In genomic region chr10:7410800-7411670, GRCh38 we compare ENCODE assay signal across 8 cellular contexts. TPM values are rescaled to one million over a fixed set of nuclear protein-coding genes. Genes with fewer than 3 reads are reported as not detected.
A peak's percentile ranks its signal among the peaks of the same experiment; 100 is the strongest.
DNase-seq lines count a peak whose midpoint lies in the region; ATAC-seq, FAIRE-seq and TF ChIP-seq lines count a peak whose summit lies in the region.

TSS of gene SFMBT2 (minus strand) at chr10:7411034. CDS start at chr10:7381898, 29,136 bp downstream.

- intact Hi-C loops in left lung (cut with DNase I), result loop anchor here in 1 of 2 donors (10.0 kb wide), 1 partner anchor 496 kb away; no protein-coding TSS in a partner anchor

- 0 out of 2 replicates have a peak, but pooled peaks have one; percentile 20 for TF ChIP-seq POLR2A in H54 (IDR thresholded peaks at IDR 0.05; ENCODE audit: low read depth, low read length)

- no peak for FAIRE-seq in H54 (lab: Jason Lieb, UNC)

- DNase-seq in GM03348 (ENCODE audit: low spot score) (peak; percentile 94), H54 (ENCODE audit: insufficient read length, low spot score) (peak; percentile 57), NCI-H1092 (lab: John Stamatoyannopoulos, UW) (peak; percentile 34), dermis microvascular lymphatic vessel endothelial cell (ENCODE audit: low read depth in 2 of 2) (peak; percentile 17 to 44), left lung (peak; percentile 62 to 87), HuH-7.5 (ENCODE audit: low spot score) (no peak)
- DNase-seq in activated CD4-positive, alpha-beta T cell treated with anti-CD3 and anti-CD28 coated beads, Interleukin-2, amount 50 U/mL, for 1 hour, result peak; percentile 60
- DNase-seq in stimulated activated CD4-positive, alpha-beta T cell treated with anti-CD3 and anti-CD28 coated beads, Interleukin-4, amount 100 ng/mL, for 24 hours, result peak; percentile 61

- TF ChIP-seq CTCF in left lung (IDR thresholded peaks at IDR 0.05), result peak in 1 of 2 donors; percentile 12

- H3K36me3 ChIP-seq in left lung, result no peaks in the 10 kb centered on the region

- peak within 1 kb of the TSS; percentile 42 to 58 for H3K27ac ChIP-seq in left lung

- H3K27me3 ChIP-seq in left lung, result peaks cover 25 to 69% of the 10 kb centered on the region in 2 donors

- H3K4me1 ChIP-seq in left lung, result peaks cover 15 to 67% of the 10 kb centered on the region in 2 donors

- H3K9me3 ChIP-seq in left lung, result no peaks in the 10 kb centered on the region

- peak within 1 kb of the TSS; percentile 64 to 69 for H3K4me3 ChIP-seq in left lung

- ATAC-seq in left lung, result peak; percentile 62

RNA-seq across cellular contexts. Expression of gene SFMBT2, which starts in this region (rescaled TPM):
- total RNA-seq in dermis microvascular lymphatic vessel endothelial cell, result 0.90 and 1.9 TPM in 2 replicates
- total RNA-seq in left lung, result 10 to 100 TPM in 1 of 2 donors, 1 to 10 TPM in 1; 6.0 to 12.6 TPM
